In the genomic region with DNA sequence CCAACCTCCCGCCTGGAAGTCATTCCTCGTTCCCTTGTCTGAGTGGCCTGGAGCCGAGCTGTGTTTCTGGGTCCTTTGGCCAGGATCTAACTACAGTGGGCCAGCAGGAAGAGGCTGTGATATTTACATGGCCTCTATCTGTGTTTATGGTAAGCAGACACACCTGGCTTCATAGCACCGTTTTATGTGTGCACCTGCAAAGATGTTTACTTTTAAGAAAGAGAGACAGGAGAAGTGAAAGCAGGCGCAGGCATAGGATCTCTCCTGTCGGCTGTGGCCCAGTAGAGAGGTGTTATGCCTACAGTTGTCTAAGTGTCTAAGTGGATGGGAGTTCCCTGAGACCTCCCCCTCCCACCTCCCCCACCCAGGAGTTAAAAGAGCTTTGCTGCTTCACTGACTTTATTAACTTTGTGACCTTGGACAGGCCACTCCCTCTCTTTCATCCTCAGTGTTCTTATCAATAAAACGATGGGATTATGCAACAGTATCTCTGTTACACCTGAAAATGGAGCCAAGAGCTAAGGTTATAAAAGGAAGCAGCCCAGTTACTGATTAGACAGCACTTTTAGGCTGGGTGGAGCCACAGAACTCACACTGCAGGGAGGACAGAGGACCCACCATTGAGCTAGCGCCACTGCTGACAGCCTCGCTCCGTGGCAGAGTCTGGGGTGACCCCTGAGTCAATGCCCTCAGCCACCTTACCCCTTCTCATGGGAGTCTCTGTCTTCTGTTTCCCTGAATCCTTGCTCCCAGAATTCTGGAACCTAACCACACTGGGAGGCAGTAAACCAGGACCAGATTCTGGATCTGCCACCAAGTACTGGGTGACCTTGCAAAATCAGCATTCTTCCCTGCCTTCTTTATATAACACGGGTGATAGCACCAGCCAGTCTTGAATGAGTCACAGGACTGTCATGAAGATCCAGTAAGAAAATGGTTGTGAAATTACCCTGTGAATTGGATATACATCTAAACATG, we compare ENCODE assay signal across 9 cellular contexts. TPM values are rescaled to one million over a fixed set of nuclear protein-coding genes. Genes with fewer than 3 reads are reported as not detected.
DNase-seq lines count a peak whose midpoint lies in the region; ATAC-seq, FAIRE-seq and TF ChIP-seq lines count a peak whose summit lies in the region.
"Had no signal": no experiment of that assay in that cellular context is flagged by ENCODE, and none has a peak within 500 bp of the region (broad histone marks: within the 10 kb centered on the region; RNA-seq: fewer than 3 reads in every experiment).

No MANE protein-coding gene starts in this region.

- H3K79me2 ChIP-seq in KMS-11 (ENCODE audit: insufficient read depth, low read depth): peaks cover 84% of the 10 kb centered on the region

- no peak for TF ChIP-seq EP300 in gastroesophageal sphincter (IDR thresholded peaks at IDR 0.05)

- no peaks in the 10 kb centered on the region for H3K36me3 ChIP-seq in KMS-11 (ENCODE audit: insufficient read depth)
- H3K36me3 ChIP-seq in gastroesophageal sphincter: no peaks in the 10 kb centered on the region

- FAIRE-seq in islet of Langerhans (lab: Jason Lieb, UNC): peak; percentile 79

- TF ChIP-seq POLR2A in gastroesophageal sphincter (IDR thresholded peaks at IDR 0.05): no peak

- peak overlapping the region; percentile 98 for H3K4me2 ChIP-seq in KMS-11

- H3K9me3 ChIP-seq in gastroesophageal sphincter: no peaks in the 10 kb centered on the region

- 56 to 75% methylated on average over 7 to 8 of the region's 11 CpGs for WGBS in gastroesophageal sphincter (ENCODE audit: low coverage in 1 of 2), 2 donors

- H3K27ac ChIP-seq in KMS-11 (peak overlapping the region; percentile 93), gastroesophageal sphincter (no peak overlapping the region)
- H3K27ac ChIP-seq: SK-N-MC had no signal

- DNase-seq in SHP77 (lab: John Stamatoyannopoulos, UW): peak; percentile 50 to 61
- no peak for DNase-seq in NOMO-1 treated with DMSO at 0.1 percent for 48 hours (lab: John Stamatoyannopoulos, UW; ENCODE audit: unreplicated experiment)
- DNase-seq in GDM1 (lab: John Stamatoyannopoulos, UW): no peak

- TF ChIP-seq CTCF in KMS-11 (conservative IDR thresholded peaks at IDR 0.05; ENCODE audit: low read depth, low read length) (no peak), gastroesophageal sphincter (IDR thresholded peaks at IDR 0.05) (no peak)

- peak overlapping the region; percentile 65; the same call in 1 of the 2 replicates for H3K9ac ChIP-seq in KMS-11

- ATAC-seq in GM19438 (IDR thresholded peaks at IDR 0.05; ENCODE audit: low read depth, unreplicated experiment) (peak; percentile 78), HG03571 (IDR thresholded peaks at IDR 0.05; ENCODE audit: unreplicated experiment) (no peak), gastroesophageal sphincter (no peak)

- H3K4me3 ChIP-seq in KMS-11 (IDR thresholded peaks at IDR 0.05; ENCODE audit: insufficient read depth, low read depth, low read length): no peak overlapping the region
- no peak overlapping the region for H3K4me3 ChIP-seq in gastroesophageal sphincter
- H3K4me3 ChIP-seq: SK-N-MC had no signal

- no peaks in the 10 kb centered on the region for H4K20me1 ChIP-seq in KMS-11 (ENCODE audit: insufficient read depth)

- H2AFZ ChIP-seq in KMS-11 (ENCODE audit: low read depth): peak overlapping the region; percentile 34; the same call in 1 of the 2 replicates

- H3K4me1 ChIP-seq in KMS-11 (ENCODE audit: low read depth, poor library complexity, severe bottlenecking) (peaks cover 70% of the 10 kb centered on the region), gastroesophageal sphincter (peaks cover 0 to 5% (median 3%) of the 10 kb centered on the region in 3 donors)

- no peaks in the 10 kb centered on the region for H3K27me3 ChIP-seq in KMS-11 (ENCODE audit: insufficient read depth, low read depth)
- H3K27me3 ChIP-seq in gastroesophageal sphincter: no peaks in the 10 kb centered on the region

RNA-seq across cellular contexts. Expression of a gene that starts 22.0 kb away (rescaled TPM):
- 10 to 100 TPM in 1 of 4 donors, 1 to 10 TPM in 2, under 1 TPM in 1; 0.62 to 16.5 (median 1.8) TPM for total RNA-seq in gastroesophageal sphincter

Comparison
In these comparisons a context has a peak if more than half of its experiments do, and no peak if none do; other contexts are left out.
1. DNase-seq: peak in SHP77 (2 of 2); none in NOMO-1 treated with DMSO at 0.1 percent for 48 hours (single experiment) and GDM1 (single experiment).